Comparison of ENCODE assay signal across 23 cellular contexts in genomic region chr15:89799925-89800500, GRCh38. TPM values are rescaled to one million over a fixed set of nuclear protein-coding genes. Genes with fewer than 3 reads are reported as not detected.
"Had no signal": no experiment of that assay in that cellular context is flagged by ENCODE, and none has a peak within 500 bp of the region (broad histone marks: within the 10 kb centered on the region; RNA-seq: fewer than 3 reads in every experiment).

No MANE protein-coding gene starts in this region.

- H3K36me3 ChIP-seq: colonic mucosa had no signal

- H3K4me3 Mint-ChIP-seq: activated CD4-positive, alpha-beta memory T cell treated with anti-CD3 and anti-CD28 coated beads, Interleukin-2, amount 10 ng/mL, durations not matched to agents 7 days and 5 days; activated naive CD8-positive, alpha-beta T cell treated with anti-CD3 and anti-CD28 coated beads, Interleukin-2, amount 50 U/mL, for 24 hours; brain; central memory CD8-positive, alpha-beta T cell; stimulated activated memory B cell treated with anti-CD40 and anti-IgM and Interleukin-4, amounts not matched to agents 10 μg/mL and 1 μg/mL and 100 μg/mL, for 72 hours; type B pancreatic cell had no signal

- H3K9me3 ChIP-seq: colonic mucosa, pancreas, testis had no signal

- H3K27me3 ChIP-seq: colonic mucosa, pancreas, testis had no signal

- H3K27ac Mint-ChIP-seq: activated CD4-positive, alpha-beta memory T cell treated with anti-CD3 and anti-CD28 coated beads, Interleukin-2, amount 10 ng/mL, durations not matched to agents 7 days and 5 days; activated naive CD8-positive, alpha-beta T cell treated with anti-CD3 and anti-CD28 coated beads, Interleukin-2, amount 50 U/mL, for 24 hours; activated T-helper 2 cell treated with anti-CD3 and anti-CD28 coated beads, Interferon-gamma antibody, Interleukin-2, Interleukin-4, amounts not matched to agents 10 μg/mL and 5 μg/mL and 100 μg/mL, durations not matched to agents 14 hours and 24 hours and 36 hours; brain; stimulated activated memory B cell treated with anti-CD40 and anti-IgM and Interleukin-4, amounts not matched to agents 10 μg/mL and 1 μg/mL and 100 μg/mL, for 72 hours; type B pancreatic cell had no signal

- DNase-seq: activated CD4-positive, alpha-beta memory T cell treated with anti-CD3 and anti-CD28 coated beads, Interleukin-2, amount 10 ng/mL, durations not matched to agents 7 days and 5 days; activated CD4-positive, alpha-beta T cell treated with anti-CD3 and anti-CD28 coated beads for 48 hours; activated CD4-positive, CD25-positive, alpha-beta regulatory T cell; activated naive CD4-positive, alpha-beta T cell treated with Interleukin-2 at 50 U/mL for 16 hours; activated naive CD8-positive, alpha-beta T cell treated with anti-CD3 and anti-CD28 coated beads, Interleukin-2, amount 50 U/mL, for 24 hours; activated T-cell treated with anti-CD3 and anti-CD28 coated beads, Interleukin-2, amount 50 U/mL, for 1 hour; anterior cingulate cortex; colonic mucosa; erythroblast; left ventricle myocardium inferior; mammary epithelial cell; stimulated activated CD4-positive, alpha-beta T cell treated with anti-CD3 and anti-CD28 coated beads, Interleukin-4, amount 100 ng/mL, for 24 hours; T1000; testis had no signal

- H3K9me3 Mint-ChIP-seq: activated CD4-positive, alpha-beta memory T cell treated with anti-CD3 and anti-CD28 coated beads, Interleukin-2, amount 10 ng/mL, durations not matched to agents 7 days and 5 days; activated T-helper 2 cell treated with anti-CD3 and anti-CD28 coated beads, Interferon-gamma antibody, Interleukin-2, Interleukin-4, amounts not matched to agents 10 μg/mL and 5 μg/mL and 100 μg/mL, durations not matched to agents 14 hours and 24 hours and 36 hours; stimulated activated memory B cell treated with anti-CD40 and anti-IgM and Interleukin-4, amounts not matched to agents 10 μg/mL and 1 μg/mL and 100 μg/mL, for 72 hours; type B pancreatic cell had no signal

- H3K4me3 ChIP-seq: colonic mucosa, left ventricle myocardium inferior, pancreas, testis had no signal

- H3K4me1 Mint-ChIP-seq: activated CD4-positive, alpha-beta memory T cell treated with anti-CD3 and anti-CD28 coated beads, Interleukin-2, amount 10 ng/mL, durations not matched to agents 7 days and 5 days; activated naive CD8-positive, alpha-beta T cell treated with anti-CD3 and anti-CD28 coated beads, Interleukin-2, amount 50 U/mL, for 24 hours; brain; central memory CD8-positive, alpha-beta T cell had no signal

- H3K36me3 Mint-ChIP-seq: brain; stimulated activated memory B cell treated with anti-CD40 and anti-IgM and Interleukin-4, amounts not matched to agents 10 μg/mL and 1 μg/mL and 100 μg/mL, for 72 hours; type B pancreatic cell had no signal

- H3K27ac ChIP-seq: colonic mucosa, left ventricle myocardium inferior, pancreas, testis had no signal

- H3K4me1 ChIP-seq: colonic mucosa, testis had no signal

RNA-seq across cellular contexts. Expression of gene ANPEP, which starts 14.6 kb away (rescaled TPM):
- polyA plus RNA-seq: neural cell had no signal

RNA-seq across cellular contexts. Expression of gene MESP2, which starts 23.9 kb away (rescaled TPM):
- total RNA-seq: activated CD4-positive, alpha-beta memory T cell treated with anti-CD3 and anti-CD28 coated beads, Interleukin-2, amount 10 ng/mL, durations not matched to agents 7 days and 5 days; frontal cortex; mononuclear cell had no signal
- polyA plus RNA-seq: neural cell had no signal

RNA-seq across cellular contexts. Expression of gene MESP1, which starts 49.0 kb away (rescaled TPM):
- total RNA-seq: mononuclear cell had no signal
- polyA plus RNA-seq: mammary epithelial cell had no signal
